ENCODE assay signal across 7 cellular contexts in genomic region chr1:75791022-75791421, GRCh38. TPM values are rescaled to one million over a fixed set of nuclear protein-coding genes. Genes with fewer than 3 reads are reported as not detected.
A peak's percentile ranks its signal among the peaks of the same experiment; 100 is the strongest.
DNase-seq lines count a peak whose midpoint lies in the region; ATAC-seq, FAIRE-seq and TF ChIP-seq lines count a peak whose summit lies in the region.

No MANE protein-coding gene starts in this region.

- H3K4me1 Mint-ChIP-seq in dendritic cell treated with granulocyte-macrophage colony-stimulating factor and Interleukin-4, amounts not matched to agents 40 ng/mL and 50 ng/mL, for 4 days (ENCODE audit: low read depth), result peaks cover 38% of the 10 kb centered on the region

- peak overlapping the region; percentile 86 for H3K4me2 ChIP-seq in osteoblast (ENCODE audit: insufficient read depth, low read length)

- H3K27ac ChIP-seq in osteoblast (ENCODE audit: low read depth, low read length), result peak overlapping the region; percentile 21

- intact Hi-C loops in dendritic cell treated with granulocyte-macrophage colony-stimulating factor and Interleukin-4, amounts not matched to agents 40 ng/mL and 50 ng/mL, for 4 days (cut with micrococcal nuclease), result no loop called here

- no peak overlapping the region for H3K4me3 Mint-ChIP-seq in dendritic cell treated with granulocyte-macrophage colony-stimulating factor and Interleukin-4, amounts not matched to agents 40 ng/mL and 50 ng/mL, for 4 days

- ATAC-seq in GM21515 (IDR thresholded peaks at IDR 0.05; ENCODE audit: unreplicated experiment), result no peak
- no peak for ATAC-seq in GM18505 (IDR thresholded peaks at IDR 0.05; ENCODE audit: unreplicated experiment)

- H4K20me1 ChIP-seq in osteoblast (ENCODE audit: insufficient read depth, low read length), result peaks cover 77% of the 10 kb centered on the region

- H3K27ac Mint-ChIP-seq in dendritic cell treated with granulocyte-macrophage colony-stimulating factor and Interleukin-4, amounts not matched to agents 40 ng/mL and 50 ng/mL, for 4 days, result peak overlapping the region; percentile 55

- no peaks in the 10 kb centered on the region for H3K27me3 ChIP-seq in osteoblast (ENCODE audit: insufficient read depth, low read length)

- H3K9me3 ChIP-seq in osteoblast (ENCODE audit: low read depth, low read length), result no peaks in the 10 kb centered on the region

- DNase-seq in GM18507 (ENCODE audit: extremely low spot score, insufficient read length, low read depth) (no peak), NCI-H774 (lab: John Stamatoyannopoulos, UW) (peak; percentile 19), osteoblast (ENCODE audit: insufficient read length, low spot score, missing footprints) (peak; percentile 66), SKM-1 (lab: John Stamatoyannopoulos, UW; ENCODE audit: unreplicated experiment) (no peak)

- H3K36me3 Mint-ChIP-seq in dendritic cell treated with granulocyte-macrophage colony-stimulating factor and Interleukin-4, amounts not matched to agents 40 ng/mL and 50 ng/mL, for 4 days (ENCODE audit: low read depth), result peaks cover 100% of the 10 kb centered on the region

- H3K4me3 ChIP-seq in osteoblast (ENCODE audit: insufficient read depth, low read length), result no peak overlapping the region

- peaks cover 43% of the 10 kb centered on the region for H3K79me2 ChIP-seq in osteoblast (ENCODE audit: insufficient read depth, low read length)

- no peaks in the 10 kb centered on the region for H3K9me3 Mint-ChIP-seq in dendritic cell treated with granulocyte-macrophage colony-stimulating factor and Interleukin-4, amounts not matched to agents 40 ng/mL and 50 ng/mL, for 4 days

- FAIRE-seq in GM18507 (lab: Jason Lieb, UNC), result peak; percentile 35

- no peak for TF ChIP-seq POLR2A in GM18505 (IDR thresholded peaks at IDR 0.05; ENCODE audit: borderline replicate concordance, extremely low read depth, insufficient read depth, insufficient read length)

- TF ChIP-seq CTCF in osteoblast (IDR thresholded peaks at IDR 0.05; ENCODE audit: extremely low read depth, low read depth, low read length), result no peak

- no peaks in the 10 kb centered on the region for H3K27me3 Mint-ChIP-seq in dendritic cell treated with granulocyte-macrophage colony-stimulating factor and Interleukin-4, amounts not matched to agents 40 ng/mL and 50 ng/mL, for 4 days

- peaks cover 35% of the 10 kb centered on the region for H3K4me1 ChIP-seq in osteoblast (ENCODE audit: insufficient read depth, low read length)

- H2AFZ ChIP-seq in osteoblast (ENCODE audit: low read length), result no peak overlapping the region

- peaks cover 82% of the 10 kb centered on the region for H3K36me3 ChIP-seq in osteoblast (ENCODE audit: insufficient read depth, low read length)

RNA-seq across cellular contexts. Expression of gene RABGGTB, which starts 5.0 kb away (rescaled TPM):
- 66.0 and 76.0 TPM in 2 replicates for total RNA-seq in osteoblast

RNA-seq across cellular contexts. Expression of gene MSH4, which starts 5.7 kb away (rescaled TPM):
- total RNA-seq in osteoblast, result under 0.01 and 0.29 TPM in 2 replicates

Comparison
In these comparisons a context has a peak if more than half of its experiments do, and no peak if none do; other contexts are left out.
1. DNase-seq: peak in NCI-H774 (single experiment) and osteoblast (single experiment); none in GM18507 (single experiment) and SKM-1 (single experiment).